In the genomic region with DNA sequence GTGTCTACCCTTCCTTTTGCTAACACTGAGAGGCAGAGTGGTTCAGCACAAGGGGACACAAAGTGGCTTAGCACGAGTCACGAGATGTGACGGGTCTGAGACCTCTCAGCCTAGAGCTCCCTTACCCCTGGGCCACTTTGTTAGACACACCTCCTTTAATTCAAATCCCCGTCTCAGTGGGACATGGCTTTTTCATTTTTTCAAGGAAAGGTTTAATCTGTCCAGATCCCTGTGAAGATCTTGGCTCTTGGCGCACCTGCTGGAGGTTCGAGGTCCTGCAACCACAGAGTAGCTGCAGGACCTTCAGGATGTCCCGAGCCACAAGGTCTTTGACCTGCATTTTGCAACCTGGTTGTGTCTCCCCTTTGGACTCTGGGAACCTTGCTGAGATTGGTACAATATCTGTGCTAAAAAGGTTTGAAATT, we compare ENCODE assay signal across 13 cellular contexts. TPM values are rescaled to one million over a fixed set of nuclear protein-coding genes. Genes with fewer than 3 reads are reported as not detected.
DNase-seq lines count a peak whose midpoint lies in the region; ATAC-seq and TF ChIP-seq lines count a peak whose summit lies in the region.
"Had no signal": no experiment of that assay in that cellular context is flagged by ENCODE, and none has a peak within 500 bp of the region (broad histone marks: within the 10 kb centered on the region; RNA-seq: fewer than 3 reads in every experiment).

No MANE protein-coding gene starts in this region.

- BruUV-seq in A673 (replicated peaks; lab: Mats Ljungman, UMichigan), result no TSS peak

- no peak overlapping the region for H3K4me3 ChIP-seq in A673 (ENCODE audit: low read depth, low read length, poor library complexity, severe bottlenecking)
- H3K4me3 ChIP-seq in astrocyte of the spinal cord (ENCODE audit: low read depth, low read length), result no peak overlapping the region
- no peak overlapping the region for H3K4me3 ChIP-seq in mucosa of descending colon
- H3K4me3 ChIP-seq: BLaER1 treated with 17β-estradiol and CSF1 and Interleukin-3, amounts not matched to agents 10 nM and 100 nM; lung had no signal

- TF ChIP-seq CTCF in A673 (conservative IDR thresholded peaks at IDR 0.05; ENCODE audit: low read depth, low read length) (peak; percentile 27; the same call in 1 of the 2 replicates), astrocyte of the spinal cord (IDR thresholded peaks at IDR 0.05; ENCODE audit: low read depth, low read length) (peak; percentile 34), mucosa of descending colon (IDR thresholded peaks at IDR 0.05) (no peak)

- in situ Hi-C loops in astrocyte of the spinal cord (cut with HindIII; ENCODE audit: low sequenced_read_pairs), result no loop called here

- no peaks in the 10 kb centered on the region for H3K27me3 ChIP-seq in A673 (replicated peaks; ENCODE audit: insufficient read depth, low read depth, low read length, poor library complexity)
- H3K27me3 ChIP-seq: BLaER1 treated with 17β-estradiol and CSF1 and Interleukin-3, amounts not matched to agents 10 nM and 100 nM had no signal

- intact Hi-C loops in A673 (cut with micrococcal nuclease; ENCODE audit: unreplicated experiment), result no loop called here
- intact Hi-C loops in mucosa of descending colon (cut with DNase I, micrococcal nuclease), result no loop called here

- H3K27ac ChIP-seq in A673 (ENCODE audit: low read depth, low read length, poor library complexity, severe bottlenecking), result no peak overlapping the region
- H3K27ac ChIP-seq: BLaER1 treated with 17β-estradiol and CSF1 and Interleukin-3, amounts not matched to agents 10 nM and 100 nM had no signal

- no peaks in the 10 kb centered on the region for H3K9me3 ChIP-seq in A673 (ENCODE audit: low read depth, low read length, poor library complexity, severe bottlenecking)
- H3K9me3 ChIP-seq in mucosa of descending colon, result no peaks in the 10 kb centered on the region

- POLR2A ChIA-PET in A673 (lab: Charles Lee; ENCODE audit: low non-redundant PET), result interaction anchor here (0.6 kb wide), 1 partner anchor 28 kb away, joined by 4 read pairs; no protein-coding TSS in a partner anchor

- peaks cover 13% of the 10 kb centered on the region for H3K4me1 ChIP-seq in A673 (ENCODE audit: insufficient read depth, low read length, poor library complexity, severe bottlenecking)
- H3K4me1 ChIP-seq in mucosa of descending colon (ENCODE audit: low read depth), result peaks cover 11% of the 10 kb centered on the region

- DNase-seq in A673 (ENCODE audit: low spot score) (no peak), astrocyte of the spinal cord (ENCODE audit: low read depth, low spot score) (no peak), mucosa of descending colon (peak in 2 of 3 donors; percentile 46 to 65), GM19238 (ENCODE audit: insufficient read length, low spot score) (no peak), glomerular visceral epithelial cell (ENCODE audit: extremely low spot score) (no peak), AG08396 (ENCODE audit: low spot score) (no peak)
- no peak for DNase-seq in activated CD4-positive, alpha-beta T cell treated with anti-CD3 and anti-CD28 coated beads for 48 hours
- DNase-seq: activated CD8-positive, alpha-beta memory T cell treated with anti-CD3 and anti-CD28 coated beads, Interleukin-2, amount 10 ng/mL, durations not matched to agents 7 days and 5 days; amygdala; KG1 had no signal

- ATAC-seq in HG03342 (IDR thresholded peaks at IDR 0.05; ENCODE audit: unreplicated experiment) (peak; percentile 53), mucosa of descending colon (peak; percentile 86)
- ATAC-seq: activated CD8-positive, alpha-beta memory T cell treated with anti-CD3 and anti-CD28 coated beads, Interleukin-2, amount 10 ng/mL, durations not matched to agents 7 days and 5 days had no signal

- no peaks in the 10 kb centered on the region for H3K36me3 ChIP-seq in A673 (ENCODE audit: insufficient read depth, low read length, poor library complexity, severe bottlenecking)
- H3K36me3 ChIP-seq in mucosa of descending colon (ENCODE audit: low read depth), result no peaks in the 10 kb centered on the region

- CTCF ChIA-PET in A673 (lab: Charles Lee), result interaction anchor here (0.6 kb wide), 1 partner anchor 748 kb away, joined by 3 read pairs; no protein-coding TSS in a partner anchor

RNA-seq across cellular contexts. Expression of a gene that starts 52.0 kb away (rescaled TPM):
- total RNA-seq in A673 (2021) (39.7 and 40.6 TPM in 2 replicates), mucosa of descending colon (100 to 1,000 TPM; 262 to 816 (median 325) TPM)

Comparison
In these comparisons a context has a peak if more than half of its experiments do, and no peak if none do; other contexts are left out.
1. DNase-seq: peak in mucosa of descending colon (2 of 3); none in A673 (single experiment), astrocyte of the spinal cord (single experiment), activated CD4-positive, alpha-beta T cell treated with anti-CD3 and anti-CD28 coated beads for 48 hours (single experiment), GM19238 (single experiment), glomerular visceral epithelial cell (single experiment) and AG08396 (single experiment).